In genomic region chr16:22296225-22297113, GRCh38 we compare ENCODE assay signal across 1 cellular context.
TF ChIP-seq lines count a peak whose summit lies in the region.

No MANE protein-coding gene starts in this region.

TF ChIP-seq in HepG2, 621 proteins besides CTCF, POLR2A, EP300 and RAD21 (continued from another document and continues in another):
- TF ChIP-seq PREB (CRISPR knock-in tag; IDR thresholded peaks at IDR 0.05) (no peak), TFDP1 (CRISPR knock-in tag; IDR thresholded peaks at IDR 0.05; ENCODE audit: borderline replicate concordance) (no peak), KDM6A (CRISPR knock-in tag; IDR thresholded peaks at IDR 0.05; ENCODE audit: low read depth) (no peak), ZNF567 (CRISPR knock-in tag; IDR thresholded peaks at IDR 0.05; ENCODE audit: borderline replicate concordance) (no peak), ZNF652 (CRISPR knock-in tag; IDR thresholded peaks at IDR 0.05; ENCODE audit: borderline replicate concordance, low read depth) (0 out of 2 replicates have a peak, but pooled peaks have one; percentile 8), PTBP1 (IDR thresholded peaks at IDR 0.05; ENCODE audit: low read depth, low read length, poor library complexity, severe bottlenecking) (no peak), ZNF790 (CRISPR knock-in tag; IDR thresholded peaks at IDR 0.05; ENCODE audit: borderline replicate concordance) (no peak), MIXL1 (CRISPR knock-in tag; IDR thresholded peaks at IDR 0.05) (no peak), NFE2 (CRISPR knock-in tag; IDR thresholded peaks at IDR 0.05) (no peak), TOPORS (CRISPR knock-in tag; IDR thresholded peaks at IDR 0.05) (no peak), ZC3H13 (CRISPR knock-in tag; IDR thresholded peaks at IDR 0.05) (no peak), ZNF275 (CRISPR knock-in tag; IDR thresholded peaks at IDR 0.05; ENCODE audit: borderline replicate concordance) (no peak), ZNF101 (CRISPR knock-in tag; IDR thresholded peaks at IDR 0.05; ENCODE audit: borderline replicate concordance, low read depth) (no peak), ZNF800 (CRISPR knock-in tag; IDR thresholded peaks at IDR 0.05) (peak; percentile 86), TEAD2 (CRISPR knock-in tag; IDR thresholded peaks at IDR 0.05) (peak; percentile 81; the same call in 1 of the 2 replicates), POLR2G (IDR thresholded peaks at IDR 0.05; ENCODE audit: low read depth, low read length) (no peak), TERF1 (CRISPR knock-in tag; IDR thresholded peaks at IDR 0.05) (no peak), HOXA9 (CRISPR knock-in tag; IDR thresholded peaks at IDR 0.05; ENCODE audit: borderline replicate concordance) (no peak), ZNF740 (CRISPR knock-in tag; IDR thresholded peaks at IDR 0.05) (no peak), ZNF597 (CRISPR knock-in tag; IDR thresholded peaks at IDR 0.05) (no peak), ELF4 (CRISPR knock-in tag; IDR thresholded peaks at IDR 0.05; ENCODE audit: borderline replicate concordance) (no peak), BCL6 (CRISPR knock-in tag; IDR thresholded peaks at IDR 0.05) (no peak), HDAC6 (IDR thresholded peaks at IDR 0.05; ENCODE audit: low read depth, low read length) (0 out of 2 replicates have a peak, but pooled peaks have one; percentile 52), THYN1 (CRISPR knock-in tag; IDR thresholded peaks at IDR 0.05; ENCODE audit: borderline replicate concordance, low read depth) (no peak), ZFAT (CRISPR knock-in tag; conservative IDR thresholded peaks at IDR 0.05) (0 out of 2 replicates have a peak, but pooled peaks have one; percentile 57), PATZ1 (CRISPR knock-in tag; IDR thresholded peaks at IDR 0.05) (peak; percentile 72), SOX5 (CRISPR knock-in tag; IDR thresholded peaks at IDR 0.05; ENCODE audit: borderline replicate concordance) (no peak), KDM5A (IDR thresholded peaks at IDR 0.05; ENCODE audit: borderline replicate concordance, low read length) (peak; percentile 29), HOXA7 (CRISPR knock-in tag; IDR thresholded peaks at IDR 0.05) (no peak), ZNF367 (CRISPR knock-in tag; IDR thresholded peaks at IDR 0.05; ENCODE audit: borderline replicate concordance) (no peak), DDIT3 (CRISPR knock-in tag; IDR thresholded peaks at IDR 0.05) (no peak), CCDC6 (CRISPR knock-in tag; IDR thresholded peaks at IDR 0.05) (no peak), NCOA5 (CRISPR knock-in tag; IDR thresholded peaks at IDR 0.05) (no peak), ERF (CRISPR knock-in tag; IDR thresholded peaks at IDR 0.05) (no peak), ARID3A (IDR thresholded peaks at IDR 0.05; ENCODE audit: low read depth, low read length) (peak; percentile 57; the same call in 1 of the 2 replicates), BHLHE40 (IDR thresholded peaks at IDR 0.05; ENCODE audit: low read length) (no peak), ZNF34 (CRISPR knock-in tag; IDR thresholded peaks at IDR 0.05; ENCODE audit: borderline replicate concordance) (no peak), NONO (IDR thresholded peaks at IDR 0.05) (no peak), NONO (CRISPR knock-in tag; conservative IDR thresholded peaks at IDR 0.05) (no peak), U2AF2 (IDR thresholded peaks at IDR 0.05; ENCODE audit: low read depth, low read length) (no peak), ZBTB14 (CRISPR knock-in tag; IDR thresholded peaks at IDR 0.05) (no peak), ZNF543 (CRISPR knock-in tag; IDR thresholded peaks at IDR 0.05) (no peak), IRF9 (CRISPR knock-in tag; IDR thresholded peaks at IDR 0.05; ENCODE audit: borderline replicate concordance) (no peak), RORA (CRISPR knock-in tag; IDR thresholded peaks at IDR 0.05) (peak; percentile 88), ZSCAN22 (CRISPR knock-in tag; IDR thresholded peaks at IDR 0.05) (no peak), ELK4 (CRISPR knock-in tag; IDR thresholded peaks at IDR 0.05; ENCODE audit: borderline replicate concordance) (no peak), ZFP90 (CRISPR knock-in tag; IDR thresholded peaks at IDR 0.05; ENCODE audit: borderline replicate concordance) (no peak), NFKBIZ (CRISPR knock-in tag; IDR thresholded peaks at IDR 0.05) (no peak), WIZ (CRISPR knock-in tag; IDR thresholded peaks at IDR 0.05) (no peak), NR2F1 (CRISPR knock-in tag; IDR thresholded peaks at IDR 0.05) (0 out of 4 replicates have a peak, but pooled peaks of 1 of the 2 experiments have one; percentile 17), NFRKB (IDR thresholded peaks at IDR 0.05) (no peak), ZNF180 (CRISPR knock-in tag; IDR thresholded peaks at IDR 0.05; ENCODE audit: borderline replicate concordance, low read depth) (no peak)
